ENCODE assay signal across 1 cellular context in genomic region chr1:155017021-155017945, GRCh38.
A peak's percentile ranks its signal among the peaks of the same experiment; 100 is the strongest.
TF ChIP-seq lines count a peak whose summit lies in the region.

No MANE protein-coding gene starts in this region.

TF ChIP-seq in HepG2, 621 proteins besides CTCF, POLR2A, EP300 and RAD21 (continued from another document and continues in another):
- peak; percentile 89 for TF ChIP-seq PRDM15 (CRISPR knock-in tag; IDR thresholded peaks at IDR 0.05)
- TF ChIP-seq SRSF9 (IDR thresholded peaks at IDR 0.05; ENCODE audit: borderline replicate concordance, insufficient read depth, low read depth, low read length, poor library complexity, severe bottlenecking), result no peak
- TF ChIP-seq ZNF513 (CRISPR knock-in tag; conservative IDR thresholded peaks at IDR 0.05), result no peak
- peak; percentile 50 for TF ChIP-seq MED8 (CRISPR knock-in tag; IDR thresholded peaks at IDR 0.05; ENCODE audit: insufficient replicate concordance)
- no peak for TF ChIP-seq SNAPC5 (CRISPR knock-in tag; IDR thresholded peaks at IDR 0.05; ENCODE audit: borderline replicate concordance)
- TF ChIP-seq PAWR (CRISPR knock-in tag; IDR thresholded peaks at IDR 0.05; ENCODE audit: borderline replicate concordance), result no peak
- peak; percentile 91 for TF ChIP-seq ZNF331 (CRISPR knock-in tag; IDR thresholded peaks at IDR 0.05)
- TF ChIP-seq, protein P1, sequence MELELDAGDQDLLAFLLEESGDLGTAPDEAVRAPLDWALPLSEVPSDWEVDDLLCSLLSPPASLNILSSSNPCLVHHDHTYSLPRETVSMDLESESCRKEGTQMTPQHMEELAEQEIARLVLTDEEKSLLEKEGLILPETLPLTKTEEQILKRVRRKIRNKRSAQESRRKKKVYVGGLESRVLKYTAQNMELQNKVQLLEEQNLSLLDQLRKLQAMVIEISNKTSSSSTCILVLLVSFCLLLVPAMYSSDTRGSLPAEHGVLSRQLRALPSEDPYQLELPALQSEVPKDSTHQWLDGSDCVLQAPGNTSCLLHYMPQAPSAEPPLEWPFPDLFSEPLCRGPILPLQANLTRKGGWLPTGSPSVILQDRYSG (CRISPR knock-in tag; IDR thresholded peaks at IDR 0.05), result no peak
- TF ChIP-seq ZNF550 (CRISPR knock-in tag; IDR thresholded peaks at IDR 0.05; ENCODE audit: borderline replicate concordance), result 0 out of 2 replicates have a peak, but pooled peaks have one; percentile 12
- TF ChIP-seq, protein P2, sequence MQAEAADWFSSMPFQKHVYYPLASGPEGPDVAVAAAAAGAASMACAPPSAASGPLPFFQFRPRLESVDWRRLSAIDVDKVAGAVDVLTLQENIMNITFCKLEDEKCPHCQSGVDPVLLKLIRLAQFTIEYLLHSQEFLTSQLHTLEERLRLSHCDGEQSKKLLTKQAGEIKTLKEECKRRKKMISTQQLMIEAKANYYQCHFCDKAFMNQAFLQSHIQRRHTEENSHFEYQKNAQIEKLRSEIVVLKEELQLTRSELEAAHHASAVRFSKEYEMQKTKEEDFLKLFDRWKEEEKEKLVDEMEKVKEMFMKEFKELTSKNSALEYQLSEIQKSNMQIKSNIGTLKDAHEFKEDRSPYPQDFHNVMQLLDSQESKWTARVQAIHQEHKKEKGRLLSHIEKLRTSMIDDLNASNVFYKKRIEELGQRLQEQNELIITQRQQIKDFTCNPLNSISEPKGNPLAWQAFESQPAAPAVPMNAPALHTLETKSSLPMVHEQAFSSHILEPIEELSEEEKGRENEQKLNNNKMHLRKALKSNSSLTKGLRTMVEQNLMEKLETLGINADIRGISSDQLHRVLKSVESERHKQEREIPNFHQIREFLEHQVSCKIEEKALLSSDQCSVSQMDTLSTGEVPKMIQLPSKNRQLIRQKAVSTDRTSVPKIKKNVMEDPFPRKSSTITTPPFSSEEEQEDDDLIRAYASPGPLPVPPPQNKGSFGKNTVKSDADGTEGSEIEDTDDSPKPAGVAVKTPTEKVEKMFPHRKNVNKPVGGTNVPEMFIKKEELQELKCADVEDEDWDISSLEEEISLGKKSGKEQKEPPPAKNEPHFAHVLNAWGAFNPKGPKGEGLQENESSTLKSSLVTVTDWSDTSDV (CRISPR knock-in tag; IDR thresholded peaks at IDR 0.05), result no peak
- TF ChIP-seq, protein P3, sequence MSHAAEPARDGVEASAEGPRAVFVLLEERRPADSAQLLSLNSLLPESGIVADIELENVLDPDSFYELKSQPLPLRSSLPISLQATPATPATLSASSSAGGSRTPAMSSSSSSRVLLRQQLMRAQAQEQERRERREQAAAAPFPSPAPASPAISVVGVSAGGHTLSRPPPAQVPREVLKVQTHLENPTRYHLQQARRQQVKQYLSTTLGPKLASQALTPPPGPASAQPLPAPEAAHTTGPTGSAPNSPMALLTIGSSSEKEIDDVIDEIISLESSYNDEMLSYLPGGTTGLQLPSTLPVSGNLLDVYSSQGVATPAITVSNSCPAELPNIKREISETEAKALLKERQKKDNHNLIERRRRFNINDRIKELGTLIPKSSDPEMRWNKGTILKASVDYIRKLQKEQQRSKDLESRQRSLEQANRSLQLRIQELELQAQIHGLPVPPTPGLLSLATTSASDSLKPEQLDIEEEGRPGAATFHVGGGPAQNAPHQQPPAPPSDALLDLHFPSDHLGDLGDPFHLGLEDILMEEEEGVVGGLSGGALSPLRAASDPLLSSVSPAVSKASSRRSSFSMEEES (CRISPR knock-in tag; IDR thresholded peaks at IDR 0.05), result 0 out of 2 replicates have a peak, but pooled peaks have one; percentile 41
- TF ChIP-seq CEBPG (CRISPR knock-in tag; IDR thresholded peaks at IDR 0.05), result no peak; the same call in 1 of the 2 replicates
- TF ChIP-seq TRIM24 (CRISPR knock-in tag; IDR thresholded peaks at IDR 0.05), result no peak
- no peak for TF ChIP-seq ONECUT2 (CRISPR knock-in tag; IDR thresholded peaks at IDR 0.05)
- TF ChIP-seq, protein P4, sequence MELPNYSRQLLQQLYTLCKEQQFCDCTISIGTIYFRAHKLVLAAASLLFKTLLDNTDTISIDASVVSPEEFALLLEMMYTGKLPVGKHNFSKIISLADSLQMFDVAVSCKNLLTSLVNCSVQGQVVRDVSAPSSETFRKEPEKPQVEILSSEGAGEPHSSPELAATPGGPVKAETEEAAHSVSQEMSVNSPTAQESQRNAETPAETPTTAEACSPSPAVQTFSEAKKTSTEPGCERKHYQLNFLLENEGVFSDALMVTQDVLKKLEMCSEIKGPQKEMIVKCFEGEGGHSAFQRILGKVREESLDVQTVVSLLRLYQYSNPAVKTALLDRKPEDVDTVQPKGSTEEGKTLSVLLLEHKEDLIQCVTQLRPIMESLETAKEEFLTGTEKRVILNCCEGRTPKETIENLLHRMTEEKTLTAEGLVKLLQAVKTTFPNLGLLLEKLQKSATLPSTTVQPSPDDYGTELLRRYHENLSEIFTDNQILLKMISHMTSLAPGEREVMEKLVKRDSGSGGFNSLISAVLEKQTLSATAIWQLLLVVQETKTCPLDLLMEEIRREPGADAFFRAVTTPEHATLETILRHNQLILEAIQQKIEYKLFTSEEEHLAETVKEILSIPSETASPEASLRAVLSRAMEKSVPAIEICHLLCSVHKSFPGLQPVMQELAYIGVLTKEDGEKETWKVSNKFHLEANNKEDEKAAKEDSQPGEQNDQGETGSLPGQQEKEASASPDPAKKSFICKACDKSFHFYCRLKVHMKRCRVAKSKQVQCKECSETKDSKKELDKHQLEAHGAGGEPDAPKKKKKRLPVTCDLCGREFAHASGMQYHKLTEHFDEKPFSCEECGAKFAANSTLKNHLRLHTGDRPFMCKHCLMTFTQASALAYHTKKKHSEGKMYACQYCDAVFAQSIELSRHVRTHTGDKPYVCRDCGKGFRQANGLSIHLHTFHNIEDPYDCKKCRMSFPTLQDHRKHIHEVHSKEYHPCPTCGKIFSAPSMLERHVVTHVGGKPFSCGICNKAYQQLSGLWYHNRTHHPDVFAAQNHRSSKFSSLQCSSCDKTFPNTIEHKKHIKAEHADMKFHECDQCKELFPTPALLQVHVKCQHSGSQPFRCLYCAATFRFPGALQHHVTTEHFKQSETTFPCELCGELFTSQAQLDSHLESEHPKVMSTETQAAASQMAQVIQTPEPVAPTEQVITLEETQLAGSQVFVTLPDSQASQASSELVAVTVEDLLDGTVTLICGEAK (IDR thresholded peaks at IDR 0.05), result no peak
- TF ChIP-seq, protein P4 (CRISPR knock-in tag; IDR thresholded peaks at IDR 0.05), result no peak
- TF ChIP-seq REXO4 (CRISPR knock-in tag; IDR thresholded peaks at IDR 0.05; ENCODE audit: borderline replicate concordance), result no peak
- TF ChIP-seq ARID2 (CRISPR knock-in tag; IDR thresholded peaks at IDR 0.05; ENCODE audit: borderline replicate concordance), result no peak
- TF ChIP-seq EHMT2 (IDR thresholded peaks at IDR 0.05; ENCODE audit: borderline replicate concordance, low read depth, low read length), result no peak
- peak; percentile 56 for TF ChIP-seq SKI (IDR thresholded peaks at IDR 0.05; ENCODE audit: partially characterized antibody)
- TF ChIP-seq ZNF451 (CRISPR knock-in tag; IDR thresholded peaks at IDR 0.05), result peak; percentile 92
- TF ChIP-seq, protein P5, sequence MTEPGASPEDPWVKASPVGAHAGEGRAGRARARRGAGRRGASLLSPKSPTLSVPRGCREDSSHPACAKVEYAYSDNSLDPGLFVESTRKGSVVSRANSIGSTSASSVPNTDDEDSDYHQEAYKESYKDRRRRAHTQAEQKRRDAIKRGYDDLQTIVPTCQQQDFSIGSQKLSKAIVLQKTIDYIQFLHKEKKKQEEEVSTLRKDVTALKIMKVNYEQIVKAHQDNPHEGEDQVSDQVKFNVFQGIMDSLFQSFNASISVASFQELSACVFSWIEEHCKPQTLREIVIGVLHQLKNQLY (CRISPR knock-in tag; IDR thresholded peaks at IDR 0.05), result no peak
- TF ChIP-seq ETV5 (CRISPR knock-in tag; IDR thresholded peaks at IDR 0.05; ENCODE audit: borderline replicate concordance), result peak; percentile 72
- TF ChIP-seq ZNF564 (CRISPR knock-in tag; IDR thresholded peaks at IDR 0.05), result 0 out of 2 replicates have a peak, but pooled peaks have one; percentile 71
- peak; percentile 49; the same call in 1 of the 2 replicates for TF ChIP-seq BHLHE40 (IDR thresholded peaks at IDR 0.05; ENCODE audit: low read length)
- TF ChIP-seq HOXA7 (CRISPR knock-in tag; IDR thresholded peaks at IDR 0.05), result no peak
- TF ChIP-seq, protein P6, sequence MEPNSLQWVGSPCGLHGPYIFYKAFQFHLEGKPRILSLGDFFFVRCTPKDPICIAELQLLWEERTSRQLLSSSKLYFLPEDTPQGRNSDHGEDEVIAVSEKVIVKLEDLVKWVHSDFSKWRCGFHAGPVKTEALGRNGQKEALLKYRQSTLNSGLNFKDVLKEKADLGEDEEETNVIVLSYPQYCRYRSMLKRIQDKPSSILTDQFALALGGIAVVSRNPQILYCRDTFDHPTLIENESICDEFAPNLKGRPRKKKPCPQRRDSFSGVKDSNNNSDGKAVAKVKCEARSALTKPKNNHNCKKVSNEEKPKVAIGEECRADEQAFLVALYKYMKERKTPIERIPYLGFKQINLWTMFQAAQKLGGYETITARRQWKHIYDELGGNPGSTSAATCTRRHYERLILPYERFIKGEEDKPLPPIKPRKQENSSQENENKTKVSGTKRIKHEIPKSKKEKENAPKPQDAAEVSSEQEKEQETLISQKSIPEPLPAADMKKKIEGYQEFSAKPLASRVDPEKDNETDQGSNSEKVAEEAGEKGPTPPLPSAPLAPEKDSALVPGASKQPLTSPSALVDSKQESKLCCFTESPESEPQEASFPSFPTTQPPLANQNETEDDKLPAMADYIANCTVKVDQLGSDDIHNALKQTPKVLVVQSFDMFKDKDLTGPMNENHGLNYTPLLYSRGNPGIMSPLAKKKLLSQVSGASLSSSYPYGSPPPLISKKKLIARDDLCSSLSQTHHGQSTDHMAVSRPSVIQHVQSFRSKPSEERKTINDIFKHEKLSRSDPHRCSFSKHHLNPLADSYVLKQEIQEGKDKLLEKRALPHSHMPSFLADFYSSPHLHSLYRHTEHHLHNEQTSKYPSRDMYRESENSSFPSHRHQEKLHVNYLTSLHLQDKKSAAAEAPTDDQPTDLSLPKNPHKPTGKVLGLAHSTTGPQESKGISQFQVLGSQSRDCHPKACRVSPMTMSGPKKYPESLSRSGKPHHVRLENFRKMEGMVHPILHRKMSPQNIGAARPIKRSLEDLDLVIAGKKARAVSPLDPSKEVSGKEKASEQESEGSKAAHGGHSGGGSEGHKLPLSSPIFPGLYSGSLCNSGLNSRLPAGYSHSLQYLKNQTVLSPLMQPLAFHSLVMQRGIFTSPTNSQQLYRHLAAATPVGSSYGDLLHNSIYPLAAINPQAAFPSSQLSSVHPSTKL (CRISPR knock-in tag; IDR thresholded peaks at IDR 0.05), result peak; percentile 74
